ENCODE assay signal across 1 cellular context in genomic region chr1:28259252-28259934, GRCh38.
TF ChIP-seq lines count a peak whose summit lies in the region.

Gene SESN2 (plus strand): TSS chr1:28259518. CDS start chr1:28259848, 330 bp downstream.

TF ChIP-seq in HepG2, 621 proteins besides CTCF, POLR2A, EP300 and RAD21 (continued from another document and continues in another):
- TF ChIP-seq SOX5 (CRISPR knock-in tag; IDR thresholded peaks at IDR 0.05; ENCODE audit: borderline replicate concordance) (peak; percentile 26; the same call in 1 of the 2 replicates), JARID2 (CRISPR knock-in tag; IDR thresholded peaks at IDR 0.05; ENCODE audit: insufficient replicate concordance) (no peak), NFYC (CRISPR knock-in tag; IDR thresholded peaks at IDR 0.05) (peak; percentile 91), RBM39 (IDR thresholded peaks at IDR 0.05; ENCODE audit: low read depth, low read length, poor library complexity, severe bottlenecking) (peak; percentile 83), MEIS1 (CRISPR knock-in tag; IDR thresholded peaks at IDR 0.05; ENCODE audit: borderline replicate concordance) (no peak; the same call in 1 of the 2 replicates), SIN3B (IDR thresholded peaks at IDR 0.05; ENCODE audit: low read length) (no peak), CREB3 (CRISPR knock-in tag; IDR thresholded peaks at IDR 0.05) (0 out of 2 replicates have a peak, but pooled peaks have one; percentile 31), ZNF24 (IDR thresholded peaks at IDR 0.05) (no peak), TRAFD1 (CRISPR knock-in tag; IDR thresholded peaks at IDR 0.05; ENCODE audit: borderline replicate concordance) (no peak), NFE2L2 (IDR thresholded peaks at IDR 0.05; ENCODE audit: low read length) (no peak), SETDB1 (CRISPR knock-in tag; IDR thresholded peaks at IDR 0.05; ENCODE audit: borderline replicate concordance) (no peak), PRMT3 (CRISPR knock-in tag; IDR thresholded peaks at IDR 0.05; ENCODE audit: borderline replicate concordance, low read depth) (0 out of 2 replicates have a peak, but pooled peaks have one; percentile 32), ZFYVE20 (CRISPR knock-in tag; IDR thresholded peaks at IDR 0.05; ENCODE audit: borderline replicate concordance, low read depth) (no peak), ZC3H13 (CRISPR knock-in tag; IDR thresholded peaks at IDR 0.05) (0 out of 2 replicates have a peak, but pooled peaks have one; percentile 63), RAD51 (IDR thresholded peaks at IDR 0.05; ENCODE audit: borderline replicate concordance) (no peak), SP2 (CRISPR knock-in tag; IDR thresholded peaks at IDR 0.05) (peak; percentile 74), TAF1 (CRISPR knock-in tag; IDR thresholded peaks at IDR 0.05) (peak; percentile 97), PRDM10 (CRISPR knock-in tag; IDR thresholded peaks at IDR 0.05; ENCODE audit: low read depth) (no peak), SP4 (CRISPR knock-in tag; IDR thresholded peaks at IDR 0.05) (peak; percentile 68), TFDP2 (CRISPR knock-in tag; IDR thresholded peaks at IDR 0.05) (0 out of 2 replicates have a peak, but pooled peaks have one; percentile 12), ZNF143 (CRISPR knock-in tag; IDR thresholded peaks at IDR 0.05) (peak; percentile 90), HNF1A (IDR thresholded peaks at IDR 0.05; ENCODE audit: low read depth) (no peak), HNF1A (CRISPR knock-in tag; IDR thresholded peaks at IDR 0.05; ENCODE audit: borderline replicate concordance) (no peak), CERS6 (CRISPR knock-in tag; IDR thresholded peaks at IDR 0.05) (no peak), ZNF205 (CRISPR knock-in tag; IDR thresholded peaks at IDR 0.05) (peak; percentile 52; the same call in 1 of the 2 replicates), RARG (CRISPR knock-in tag; IDR thresholded peaks at IDR 0.05; ENCODE audit: low read depth) (no peak), ZNF276 (CRISPR knock-in tag; IDR thresholded peaks at IDR 0.05; ENCODE audit: low read depth) (no peak), HNF4A (CRISPR knock-in tag; IDR thresholded peaks at IDR 0.05) (0 out of 2 replicates have a peak, but pooled peaks have one; percentile 8), TMF1 (CRISPR knock-in tag; IDR thresholded peaks at IDR 0.05; ENCODE audit: low read depth) (no peak), EHMT2 (IDR thresholded peaks at IDR 0.05; ENCODE audit: borderline replicate concordance, low read depth, low read length) (no peak), ATF4 (CRISPR knock-in tag; IDR thresholded peaks at IDR 0.05) (peak; percentile 52 to 98; a peak in 3 of 4 replicates), SP1 (IDR thresholded peaks at IDR 0.05) (no peak), SP1 (CRISPR knock-in tag; IDR thresholded peaks at IDR 0.05) (peak; percentile 29; the same call in 1 of the 2 replicates), ZNF788 (CRISPR knock-in tag; IDR thresholded peaks at IDR 0.05; ENCODE audit: borderline replicate concordance) (peak; percentile 14; the same call in 1 of the 2 replicates), RFX3 (CRISPR knock-in tag; IDR thresholded peaks at IDR 0.05) (no peak), SKIL (CRISPR knock-in tag; IDR thresholded peaks at IDR 0.05; ENCODE audit: borderline replicate concordance) (no peak), MXD3 (CRISPR knock-in tag; IDR thresholded peaks at IDR 0.05) (peak; percentile 63; the same call in 1 of the 2 replicates), NR2C2 (CRISPR knock-in tag; IDR thresholded peaks at IDR 0.05; ENCODE audit: borderline replicate concordance) (peak; percentile 72; the same call in 1 of the 2 replicates), ZMYM4 (CRISPR knock-in tag; IDR thresholded peaks at IDR 0.05) (no peak), ZNF207 (IDR thresholded peaks at IDR 0.05; ENCODE audit: borderline replicate concordance) (no peak), ZNF274 (CRISPR knock-in tag; IDR thresholded peaks at IDR 0.05) (0 out of 2 replicates have a peak, but pooled peaks have one; percentile 29), ATF1 (CRISPR knock-in tag; IDR thresholded peaks at IDR 0.05) (peak; percentile 46; the same call in 1 of the 2 replicates), ZNF460 (CRISPR knock-in tag; IDR thresholded peaks at IDR 0.05; ENCODE audit: borderline replicate concordance) (no peak), ZMAT3 (CRISPR knock-in tag; conservative IDR thresholded peaks at IDR 0.05) (peak; percentile 66; the same call in 1 of the 2 replicates), ETV6 (CRISPR knock-in tag; conservative IDR thresholded peaks at IDR 0.05) (no peak), CREB1 (IDR thresholded peaks at IDR 0.05) (peak; percentile 51; the same call in 1 of the 2 replicates), CREB1 (CRISPR knock-in tag; IDR thresholded peaks at IDR 0.05) (peak; percentile 81), RBFOX2 (IDR thresholded peaks at IDR 0.05; ENCODE audit: low read depth, low read length) (peak; percentile 96)
